In the genomic region with DNA sequence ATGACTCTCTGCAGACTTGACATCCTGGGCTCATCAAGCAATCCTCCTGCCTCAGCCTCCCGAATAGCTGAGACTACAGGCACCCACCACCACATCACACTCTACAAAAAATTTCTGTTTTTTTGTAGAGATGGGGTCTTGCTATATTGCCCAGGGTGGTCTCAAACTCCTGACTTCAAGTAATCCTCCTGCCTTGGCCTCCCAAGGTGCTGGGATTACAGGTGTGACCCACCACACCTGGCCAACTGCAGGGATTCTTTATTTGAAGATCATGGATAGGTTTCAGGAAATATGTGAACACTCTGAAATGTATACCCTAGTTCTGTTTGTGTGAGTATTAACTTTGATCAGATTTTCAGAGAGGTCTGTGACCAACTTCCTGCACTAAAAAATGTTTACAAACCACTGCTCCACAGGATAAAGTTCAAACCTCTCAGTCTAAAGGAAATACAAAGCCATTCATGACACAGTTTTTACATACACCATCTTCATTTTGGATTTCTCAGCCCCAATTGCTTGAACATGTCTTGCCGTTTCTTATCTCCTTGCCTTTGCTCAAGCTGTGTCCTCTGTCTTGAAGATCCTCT, we compare ENCODE assay signal across 11 cellular contexts.
A peak's percentile ranks its signal among the peaks of the same experiment; 100 is the strongest.
DNase-seq lines count a peak whose midpoint lies in the region; ATAC-seq lines count a peak whose summit lies in the region.
"Had no signal": no experiment of that assay in that cellular context is flagged by ENCODE, and none has a peak within 500 bp of the region (broad histone marks: within the 10 kb centered on the region; RNA-seq: fewer than 3 reads in every experiment).

No MANE protein-coding gene starts in this region.

- CTCF ChIA-PET in activated CD4-positive, alpha-beta memory T cell treated with anti-CD3 and anti-CD28 coated beads for 36 hours (lab: Charles Lee), result no interaction called here

- 89% methylated on average over 2 of the region's 2 CpGs for WGBS in thymus

- POLR2A ChIA-PET in activated CD4-positive, alpha-beta memory T cell treated with anti-CD3 and anti-CD28 coated beads for 36 hours (lab: Charles Lee), result no interaction called here

- H3K27ac ChIP-seq in thymus (ENCODE audit: low read depth), result peak overlapping the region; percentile 74

- no peaks in the 10 kb centered on the region for H3K36me3 Mint-ChIP-seq in activated naive CD4-positive, alpha-beta T cell treated with anti-CD3 and anti-CD28 coated beads, Interleukin-2, amount 50 U/mL, for 24 hours
- H3K36me3 Mint-ChIP-seq in activated CD4-positive, alpha-beta memory T cell treated with anti-CD3 and anti-CD28 coated beads for 36 hours, result no peaks in the 10 kb centered on the region

- no peaks in the 10 kb centered on the region for H3K9me3 Mint-ChIP-seq in activated naive CD4-positive, alpha-beta T cell treated with anti-CD3 and anti-CD28 coated beads, Interleukin-2, amount 50 U/mL, for 24 hours
- no peaks in the 10 kb centered on the region for H3K9me3 Mint-ChIP-seq in activated CD4-positive, alpha-beta memory T cell treated with anti-CD3 and anti-CD28 coated beads for 36 hours

- intact Hi-C loops in activated CD4-positive, alpha-beta memory T cell treated with anti-CD3 and anti-CD28 coated beads for 36 hours (cut with micrococcal nuclease), result loop anchor here (10.0 kb wide), 2 partner anchors 390 to 650 kb away; no protein-coding TSS in a partner anchor

- peak overlapping the region; percentile 44 for H3K27ac Mint-ChIP-seq in activated naive CD4-positive, alpha-beta T cell treated with anti-CD3 and anti-CD28 coated beads, Interleukin-2, amount 50 U/mL, for 24 hours
- peak overlapping the region; percentile 64 for H3K27ac Mint-ChIP-seq in activated CD4-positive, alpha-beta memory T cell treated with anti-CD3 and anti-CD28 coated beads for 36 hours

- no peaks in the 10 kb centered on the region for H3K27me3 ChIP-seq in thymus (ENCODE audit: control insufficient read depth, insufficient read depth)

- H3K4me3 Mint-ChIP-seq in activated naive CD4-positive, alpha-beta T cell treated with anti-CD3 and anti-CD28 coated beads, Interleukin-2, amount 50 U/mL, for 24 hours, result peak overlapping the region; percentile 53
- no peak overlapping the region for H3K4me3 Mint-ChIP-seq in activated CD4-positive, alpha-beta memory T cell treated with anti-CD3 and anti-CD28 coated beads for 36 hours

- H3K4me1 Mint-ChIP-seq in activated naive CD4-positive, alpha-beta T cell treated with anti-CD3 and anti-CD28 coated beads, Interleukin-2, amount 50 U/mL, for 24 hours, result peaks cover 40% of the 10 kb centered on the region
- H3K4me1 Mint-ChIP-seq in activated CD4-positive, alpha-beta memory T cell treated with anti-CD3 and anti-CD28 coated beads for 36 hours (ENCODE audit: low read depth), result peaks cover 33% of the 10 kb centered on the region

- peaks cover 9% of the 10 kb centered on the region for H3K4me1 ChIP-seq in thymus (ENCODE audit: control insufficient read depth, insufficient read depth, low read length)

- no peaks in the 10 kb centered on the region for H3K9me3 ChIP-seq in thymus (ENCODE audit: control insufficient read depth)

- DNase-seq in activated naive CD4-positive, alpha-beta T cell treated with Interleukin-2 at 50 U/mL for 16 hours, result no peak
- DNase-seq in activated CD4-positive, alpha-beta memory T cell treated with anti-CD3 and anti-CD28 coated beads for 36 hours, result no peak
- DNase-seq in left lobe of liver (ENCODE audit: low spot score) (no peak), NCI-H524 (lab: John Stamatoyannopoulos, UW) (no peak), GM19240 (ENCODE audit: insufficient read length, low spot score) (no peak)
- DNase-seq: activated gamma-delta T cell treated with Interleukin-2 at 50 U/mL for 16 hours; posterior cingulate gyrus; stimulated activated CD4-positive, alpha-beta T cell treated with anti-CD3 and anti-CD28 coated beads, Interleukin-1b, Interleukin-23, amount 100 ng/mL, for 48 hours had no signal

- no peaks in the 10 kb centered on the region for H3K36me3 ChIP-seq in thymus (ENCODE audit: control insufficient read depth, insufficient read depth)

- ATAC-seq in left lobe of liver (peak; percentile 49), GM21723 (IDR thresholded peaks at IDR 0.05; ENCODE audit: unreplicated experiment) (no peak)

- no peaks in the 10 kb centered on the region for H3K27me3 Mint-ChIP-seq in activated naive CD4-positive, alpha-beta T cell treated with anti-CD3 and anti-CD28 coated beads, Interleukin-2, amount 50 U/mL, for 24 hours
- H3K27me3 Mint-ChIP-seq in activated CD4-positive, alpha-beta memory T cell treated with anti-CD3 and anti-CD28 coated beads for 36 hours, result no peaks in the 10 kb centered on the region

- H3K4me3 ChIP-seq in thymus (ENCODE audit: low read length), result no peak overlapping the region
